In the genomic region with DNA sequence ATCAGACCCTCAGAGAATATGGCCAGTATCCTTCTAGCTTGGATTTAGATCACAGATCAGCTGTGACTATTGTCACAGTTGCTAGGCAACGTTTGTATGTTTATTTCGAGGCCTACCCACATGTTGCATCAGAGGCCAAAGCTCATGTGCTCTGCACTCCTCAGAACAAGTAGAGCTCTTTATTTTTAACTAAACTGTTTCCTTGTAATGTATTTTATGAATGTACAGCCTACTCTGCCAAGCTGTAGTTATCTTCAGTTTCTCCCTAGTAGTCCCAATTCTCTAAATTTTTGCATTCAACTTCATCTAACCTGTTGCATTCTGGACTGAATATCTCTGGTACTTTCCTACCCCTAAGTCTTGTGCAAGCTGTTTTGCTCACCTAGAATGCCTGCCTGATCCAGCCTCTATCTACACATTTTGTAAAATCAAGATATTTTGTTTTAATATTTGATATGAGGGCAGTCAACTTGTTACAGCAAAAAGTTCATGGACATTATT, we compare ENCODE assay signal across 8 cellular contexts. TPM values are rescaled to one million over a fixed set of nuclear protein-coding genes. Genes with fewer than 3 reads are reported as not detected.
DNase-seq lines count a peak whose midpoint lies in the region; ATAC-seq, FAIRE-seq and TF ChIP-seq lines count a peak whose summit lies in the region.

No MANE protein-coding gene starts in this region.

- peaks cover 3% of the 10 kb centered on the region for H3K27me3 Mint-ChIP-seq in brain

- 0% methylated on average over 2 of the region's 2 CpGs for WGBS in suprapubic skin

- H3K36me3 ChIP-seq in BJ (ENCODE audit: control insufficient read depth, insufficient read depth, low read length) (no peaks in the 10 kb centered on the region), suprapubic skin (no peaks in the 10 kb centered on the region)

- FAIRE-seq in GM12891 (lab: Jason Lieb, UNC) = no peak

- H3K4me3 Mint-ChIP-seq in brain = peak overlapping the region in 2 of 5 experiments; percentile 6 to 8

- no peaks in the 10 kb centered on the region for H3K27me3 ChIP-seq in BJ (ENCODE audit: control insufficient read depth, insufficient read depth, low read length)
- no peaks in the 10 kb centered on the region for H3K27me3 ChIP-seq in suprapubic skin

- peak overlapping the region; percentile 83 for H3K27ac ChIP-seq in suprapubic skin

- peak; percentile 68 for DNase-seq in BJ (ENCODE audit: low read depth)
- DNase-seq in NCI-H2196 (lab: John Stamatoyannopoulos, UW; ENCODE audit: unreplicated experiment) = peak; percentile 42
- peak; percentile 39 to 82 for DNase-seq in left colon
- DNase-seq in suprapubic skin (ENCODE audit: low spot score in 2 of 2) = no peak
- DNase-seq in UCSD-AML1 (lab: John Stamatoyannopoulos, UW; ENCODE audit: unreplicated experiment) = no peak
- DNase-seq in GM12891 (ENCODE audit: insufficient read length, low spot score) = no peak

- CTCF ChIA-PET in BJ (lab: Yijun Ruan, JAX) = interaction anchor here (1.3 to 1.4 kb wide), 2 partner anchors 13 to 101 kb away, joined by 5 read pairs; no protein-coding TSS in a partner anchor

- peaks cover 79% of the 10 kb centered on the region for H3K4me1 ChIP-seq in suprapubic skin

- TF ChIP-seq CTCF in BJ (IDR thresholded peaks at IDR 0.05; ENCODE audit: insufficient read depth, low read depth, low read length) (no peak), brain (conservative IDR thresholded peaks at IDR 0.05) (no peak), suprapubic skin (IDR thresholded peaks at IDR 0.05) (no peak)

- TF ChIP-seq EP300 in suprapubic skin (IDR thresholded peaks at IDR 0.05) = no peak

- peaks cover 52% of the 10 kb centered on the region for H3K4me1 Mint-ChIP-seq in brain

- H3K4me3 ChIP-seq in BJ (ENCODE audit: low read depth, low read length) (no peak overlapping the region), suprapubic skin (no peak overlapping the region)

- peak; percentile 66 for ATAC-seq in GM18861 (IDR thresholded peaks at IDR 0.05; ENCODE audit: unreplicated experiment)
- ATAC-seq in left colon = peak; percentile 92

- H3K9me3 Mint-ChIP-seq in brain = no peaks in the 10 kb centered on the region

- H3K36me3 Mint-ChIP-seq in brain = peaks cover 4% of the 10 kb centered on the region

- POLR2A ChIA-PET in BJ (lab: Charles Lee) = interaction anchor here (0.5 to 0.6 kb wide), 2 partner anchors 101 to 1139 kb away, joined by 3 read pairs; no protein-coding TSS in a partner anchor

- no peaks in the 10 kb centered on the region for H3K9me3 ChIP-seq in suprapubic skin

- intact Hi-C loops in left colon (cut with DNase I, micrococcal nuclease) = no loop called here

- TF ChIP-seq POLR2A in suprapubic skin (IDR thresholded peaks at IDR 0.05) (no peak), GM12891 (IDR thresholded peaks at IDR 0.05; ENCODE audit: low read depth, low read length) (no peak)

- peak overlapping the region in 3 of 5 experiments; percentile 73 to 95 (median 87) for H3K27ac Mint-ChIP-seq in brain

TF ChIP-seq in GM12891, 5 proteins besides CTCF, POLR2A, EP300 and RAD21:
- TF ChIP-seq POLR2AphosphoS5 (IDR thresholded peaks at IDR 0.05; ENCODE audit: low read depth, low read length) (no peak), TAF1 (IDR thresholded peaks at IDR 0.05; ENCODE audit: low read depth, low read length) (no peak), PAX5 (IDR thresholded peaks at IDR 0.05; ENCODE audit: insufficient read depth, low read length, severe bottlenecking) (no peak), POU2F2 (IDR thresholded peaks at IDR 0.05; ENCODE audit: low read depth, low read length) (no peak), SPI1 (IDR thresholded peaks at IDR 0.05; ENCODE audit: low read depth, low read length) (no peak)

RNA-seq across cellular contexts. Expression of gene CAST, which starts 52.8 kb away (rescaled TPM):
- 112 and 157 TPM in 2 replicates for polyA plus RNA-seq in BJ (2011; rRNA removed)
- polyA minus RNA-seq in BJ (2011; rRNA and poly(A)+ RNA removed) = 66.3 and 74.2 TPM in 2 replicates
- polyA plus RNA-seq in brain (ENCODE audit: insufficient read depth, low read depth, low replicate concordance) = 18.9 TPM
- 100 to 1,000 TPM; 399 TPM for total RNA-seq in left colon
- 100 to 1,000 TPM; 381 to 577 (median 400) TPM for total RNA-seq in suprapubic skin
- 35.1 TPM for polyA plus RNA-seq in GM12891 (2012; ENCODE audit: low read depth, missing spikeins)

Comparison
In these comparisons a context has a peak if more than half of its experiments do, and no peak if none do; other contexts are left out.
1. DNase-seq: peak in BJ (single experiment), NCI-H2196 (single experiment) and left colon (2 of 2); none in suprapubic skin (0 of 2), UCSD-AML1 (single experiment) and GM12891 (single experiment).